In genomic region chr9:7509586-7509985, GRCh38 we compare ENCODE assay signal across 24 cellular contexts.
"Had no signal": no experiment of that assay in that cellular context is flagged by ENCODE, and none has a peak within 500 bp of the region (broad histone marks: within the 10 kb centered on the region; RNA-seq: fewer than 3 reads in every experiment).

No MANE protein-coding gene starts in this region.

- H3K4me3 ChIP-seq: coronary artery, esophagus muscularis mucosa, gastrocnemius medialis, left lung, lower lobe of right lung, ovary, psoas muscle, skin epidermis, spleen, testis, tibial artery, upper lobe of left lung had no signal

- H3K4me1 Mint-ChIP-seq: natural killer cell; stimulated activated memory B cell treated with anti-CD40 and anti-IgM and Interleukin-4, amounts not matched to agents 10 μg/mL and 1 μg/mL and 100 μg/mL, for 72 hours had no signal

- H3K36me3 Mint-ChIP-seq: natural killer cell; stimulated activated memory B cell treated with anti-CD40 and anti-IgM and Interleukin-4, amounts not matched to agents 10 μg/mL and 1 μg/mL and 100 μg/mL, for 72 hours had no signal

- ATAC-seq: gastrocnemius medialis; left lung; lower lobe of right lung; natural killer cell; psoas muscle; right cardiac atrium; stimulated activated memory B cell treated with anti-CD40 and anti-IgM and Interleukin-4, amounts not matched to agents 10 μg/mL and 1 μg/mL and 100 μg/mL, for 72 hours; stimulated activated naive CD8-positive, alpha-beta T cell treated with anti-CD3 and anti-CD28 coated beads, Interleukin-15, Interleukin-2, amounts not matched to agents 100 U/mL and 50 U/mL, for 24 hours had no signal

- DNase-seq: dermis blood vessel endothelial cell; effector memory CD4-positive, alpha-beta T cell; gastrocnemius medialis; head of caudate nucleus; kidney; left lung; lower lobe of right lung; natural killer cell; occipital lobe; ovary; posterior cingulate gyrus; psoas muscle; right cardiac atrium; spleen; stimulated activated CD4-positive, alpha-beta T cell treated with anti-CD3 and anti-CD28 coated beads, Interleukin-4, amount 100 ng/mL, for 4 hours; stimulated activated naive CD8-positive, alpha-beta T cell treated with anti-CD3 and anti-CD28 coated beads, Interleukin-15, Interleukin-2, amounts not matched to agents 100 U/mL and 50 U/mL, for 24 hours; substantia nigra; testis; tibial artery; upper lobe of left lung had no signal

- H3K36me3 ChIP-seq: esophagus muscularis mucosa, gastrocnemius medialis, left lung, lower lobe of right lung, ovary, spleen, tibial artery, upper lobe of left lung had no signal

- H3K4me3 Mint-ChIP-seq: natural killer cell; stimulated activated memory B cell treated with anti-CD40 and anti-IgM and Interleukin-4, amounts not matched to agents 10 μg/mL and 1 μg/mL and 100 μg/mL, for 72 hours had no signal

- H3K9me3 Mint-ChIP-seq: natural killer cell; stimulated activated memory B cell treated with anti-CD40 and anti-IgM and Interleukin-4, amounts not matched to agents 10 μg/mL and 1 μg/mL and 100 μg/mL, for 72 hours had no signal

- H3K27me3 ChIP-seq: esophagus muscularis mucosa, gastrocnemius medialis, left lung, ovary, spleen, testis, tibial artery, upper lobe of left lung had no signal

- H3K27ac ChIP-seq: coronary artery, esophagus muscularis mucosa, gastrocnemius medialis, lower lobe of right lung, ovary, psoas muscle, skin epidermis, spleen, testis, tibial artery had no signal

- H3K27ac Mint-ChIP-seq: natural killer cell; stimulated activated memory B cell treated with anti-CD40 and anti-IgM and Interleukin-4, amounts not matched to agents 10 μg/mL and 1 μg/mL and 100 μg/mL, for 72 hours had no signal

- H3K9me3 ChIP-seq: esophagus muscularis mucosa, gastrocnemius medialis, left lung, lower lobe of right lung, ovary, psoas muscle, spleen, testis, tibial artery, upper lobe of left lung had no signal
